9 cellular contexts compared by ENCODE assay signal in genomic region chr9:127395491-127396252, GRCh38. TPM values are rescaled to one million over a fixed set of nuclear protein-coding genes. Genes with fewer than 3 reads are reported as not detected.
DNase-seq lines count a peak whose midpoint lies in the region; ATAC-seq and TF ChIP-seq lines count a peak whose summit lies in the region.
"Had no signal": no experiment of that assay in that cellular context is flagged by ENCODE, and none has a peak within 500 bp of the region (broad histone marks: within the 10 kb centered on the region; RNA-seq: fewer than 3 reads in every experiment).

No MANE protein-coding gene starts in this region.

- H3K4me1 ChIP-seq in naive thymus-derived CD4-positive, alpha-beta T cell (ENCODE audit: control insufficient read depth in 2 of 2, insufficient read depth in 2 of 2, low read length in 2 of 2) = peaks cover 10 to 15% of the 10 kb centered on the region in 2 donors

- TF ChIP-seq CTCF in CD14-positive monocyte (IDR thresholded peaks at IDR 0.05) = no peak

- H3K27ac Mint-ChIP-seq in CD14-positive monocyte (peak overlapping the region in 1 of 7 donors; percentile 30), IgD-negative memory B cell (peak overlapping the region; percentile 16 to 86 (median 65))
- no peak overlapping the region for H3K27ac Mint-ChIP-seq in central memory CD8-positive, alpha-beta T cell (ENCODE audit: low read depth)
- no peak overlapping the region for H3K27ac Mint-ChIP-seq in naive thymus-derived CD4-positive, alpha-beta T cell

- H3K27me3 Mint-ChIP-seq in CD14-positive monocyte (ENCODE audit: low read depth in 3 of 3) = peaks cover 12 to 29% (median 17%) of the 10 kb centered on the region in 3 donors
- H3K27me3 Mint-ChIP-seq in IgD-negative memory B cell = no peaks in the 10 kb centered on the region
- H3K27me3 Mint-ChIP-seq in central memory CD8-positive, alpha-beta T cell = peaks cover 22% of the 10 kb centered on the region
- peaks cover 52 to 80% (median 69%) of the 10 kb centered on the region in 5 donors for H3K27me3 Mint-ChIP-seq in naive thymus-derived CD4-positive, alpha-beta T cell

- intact Hi-C loops in CD14-positive monocyte (cut with micrococcal nuclease) = loop anchor here (2.0 to 5.0 kb wide), 2 partner anchors 55 to 173 kb away; partner anchors contain the start of genes LRSAM1 (in 1 of the 2) and RPL12 (in 1 of the 2)
- intact Hi-C loops in naive thymus-derived CD4-positive, alpha-beta T cell (cut with micrococcal nuclease) = loop anchor here (1.0 to 2.0 kb wide), 3 partner anchors 7 to 171 kb away; partner anchors contain the start of genes LRSAM1 (in 1 of the 2) and RPL12 (in 1 of the 2)

- H3K36me3 ChIP-seq in naive thymus-derived CD4-positive, alpha-beta T cell (ENCODE audit: control insufficient read depth in 2 of 3, insufficient read depth in 3 of 3, low read length in 3 of 3) = no peaks in the 10 kb centered on the region

- no peaks in the 10 kb centered on the region for H3K9me3 ChIP-seq in naive thymus-derived CD4-positive, alpha-beta T cell (ENCODE audit: control insufficient read depth in 2 of 3, low read length in 3 of 3)

- peaks cover 23% of the 10 kb centered on the region for H3K4me1 Mint-ChIP-seq in CD14-positive monocyte
- peaks cover 0 to 4% (median 2%) of the 10 kb centered on the region in 3 donors for H3K4me1 Mint-ChIP-seq in IgD-negative memory B cell
- peaks cover 8% of the 10 kb centered on the region for H3K4me1 Mint-ChIP-seq in central memory CD8-positive, alpha-beta T cell
- H3K4me1 Mint-ChIP-seq in naive thymus-derived CD4-positive, alpha-beta T cell = peaks cover 11 to 26% (median 16%) of the 10 kb centered on the region in 7 donors

- no peak overlapping the region for H3K27ac ChIP-seq in naive thymus-derived CD4-positive, alpha-beta T cell (ENCODE audit: low read depth, low read length)
- H3K27ac ChIP-seq: epithelial cell of prostate had no signal

- no peak overlapping the region for H3K4me3 ChIP-seq in naive thymus-derived CD4-positive, alpha-beta T cell (ENCODE audit: low read length)

- POLR2A ChIA-PET in naive thymus-derived CD4-positive, alpha-beta T cell (lab: Charles Lee) = interaction anchor here (0.9 to 1.8 kb wide), 4 partner anchors 8 to 56 kb away, joined by 3 to 5 read pairs (median 4); partner anchors contain the start of genes LRSAM1 and RPL12

- peaks cover 1 to 54% of the 10 kb centered on the region in 2 donors for H3K27me3 ChIP-seq in naive thymus-derived CD4-positive, alpha-beta T cell (ENCODE audit: control insufficient read depth in 2 of 2, insufficient read depth in 2 of 2, low read length in 2 of 2)

- CTCF ChIA-PET in naive thymus-derived CD4-positive, alpha-beta T cell (lab: Charles Lee) = interaction anchor here (1.9 kb wide), 1 partner anchor 8 kb away, joined by 4 read pairs; no protein-coding TSS in a partner anchor

- H3K36me3 Mint-ChIP-seq in CD14-positive monocyte (peaks cover 0 to 3% of the 10 kb centered on the region in 2 donors), IgD-negative memory B cell (no peaks in the 10 kb centered on the region)
- peaks cover 8% of the 10 kb centered on the region for H3K36me3 Mint-ChIP-seq in central memory CD8-positive, alpha-beta T cell (ENCODE audit: insufficient read depth)
- H3K36me3 Mint-ChIP-seq in naive thymus-derived CD4-positive, alpha-beta T cell = no peaks in the 10 kb centered on the region

- no peak for ATAC-seq in central memory CD8-positive, alpha-beta T cell (replicated peaks; ENCODE audit: extremely low read depth, poor library complexity, severe bottlenecking)
- no peak for ATAC-seq in naive thymus-derived CD4-positive, alpha-beta T cell
- no peak for ATAC-seq in GM19455 (IDR thresholded peaks at IDR 0.05; ENCODE audit: unreplicated experiment)
- no peak for ATAC-seq in HG03025 (IDR thresholded peaks at IDR 0.05; ENCODE audit: low FRiP score, unreplicated experiment)

- H3K9me3 Mint-ChIP-seq in CD14-positive monocyte (peaks cover 0 to 3% (median 0%) of the 10 kb centered on the region in 7 donors), IgD-negative memory B cell (no peaks in the 10 kb centered on the region)
- H3K9me3 Mint-ChIP-seq in central memory CD8-positive, alpha-beta T cell = no peaks in the 10 kb centered on the region
- H3K9me3 Mint-ChIP-seq in naive thymus-derived CD4-positive, alpha-beta T cell = peaks cover 0 to 2% (median 0%) of the 10 kb centered on the region in 11 donors

- H3K4me3 Mint-ChIP-seq in CD14-positive monocyte (peak overlapping the region; percentile 84 to 87), IgD-negative memory B cell (peak overlapping the region; percentile 81 to 92 (median 84))
- peak overlapping the region; percentile 80 for H3K4me3 Mint-ChIP-seq in central memory CD8-positive, alpha-beta T cell
- peak overlapping the region; percentile 8 to 74 (median 54) for H3K4me3 Mint-ChIP-seq in naive thymus-derived CD4-positive, alpha-beta T cell

- DNase-seq in CD14-positive monocyte (ENCODE audit: low spot score) (no peak), NCI-H2029 (lab: John Stamatoyannopoulos, UW) (no peak), EL (no peak)
- DNase-seq in central memory CD8-positive, alpha-beta T cell (ENCODE audit: low spot score in 2 of 2) = no peak
- peak in 1 of 9 donors; percentile 19 for DNase-seq in naive thymus-derived CD4-positive, alpha-beta T cell

RNA-seq across cellular contexts. Expression of gene SLC2A8, which starts 1.3 kb away (rescaled TPM):
- polyA plus RNA-seq in CD14-positive monocyte (1 to 10 TPM; 6.6 to 8.7 TPM), IgD-negative memory B cell (7.8 TPM)
- 1 to 10 TPM in 3 of 5 experiments, under 1 TPM in 2; 0.27 to 4.8 (median 1.3) TPM for total RNA-seq in naive thymus-derived CD4-positive, alpha-beta T cell
- polyA plus RNA-seq in naive thymus-derived CD4-positive, alpha-beta T cell = not detected

RNA-seq across cellular contexts. Expression of gene ZNF79, which starts 28.5 kb away (rescaled TPM):
- polyA plus RNA-seq in CD14-positive monocyte = 1 to 10 TPM; 1.4 to 2.0 TPM
- polyA plus RNA-seq in IgD-negative memory B cell = 8.7 TPM
- 10 to 100 TPM in 3 of 5 experiments, 1 to 10 TPM in 2; 4.8 to 17.8 (median 13.6) TPM for total RNA-seq in naive thymus-derived CD4-positive, alpha-beta T cell
- 10 to 100 TPM in 1 of 2 donors, 1 to 10 TPM in 1; 5.1 to 10.8 TPM for polyA plus RNA-seq in naive thymus-derived CD4-positive, alpha-beta T cell

RNA-seq across cellular contexts. Expression of gene RPL12, which starts 55.5 kb away (rescaled TPM):
- polyA plus RNA-seq in CD14-positive monocyte (100 to 1,000 TPM; 417 to 490 TPM), IgD-negative memory B cell (2,090 TPM)
- total RNA-seq in naive thymus-derived CD4-positive, alpha-beta T cell = 1,000 to 10,000 TPM; 1,005 to 1,932 (median 1,675) TPM
- 1,000 to 10,000 TPM; 1,937 to 1,958 TPM for polyA plus RNA-seq in naive thymus-derived CD4-positive, alpha-beta T cell

RNA-seq across cellular contexts. Expression of gene LRSAM1, which starts 55.6 kb away (rescaled TPM):
- polyA plus RNA-seq in CD14-positive monocyte = 1 to 10 TPM; 6.0 to 8.2 TPM
- polyA plus RNA-seq in IgD-negative memory B cell = 15.7 TPM
- 10 to 100 TPM; 15.1 to 23.3 (median 19.8) TPM for total RNA-seq in naive thymus-derived CD4-positive, alpha-beta T cell
- 1 to 10 TPM; 4.0 to 7.7 TPM for polyA plus RNA-seq in naive thymus-derived CD4-positive, alpha-beta T cell

Comparison
In these comparisons a context has a peak if more than half of its experiments do, and no peak if none do; other contexts are left out.
1. H3K27ac Mint-ChIP-seq: peak in IgD-negative memory B cell (3 of 3); none in central memory CD8-positive, alpha-beta T cell (single experiment) and naive thymus-derived CD4-positive, alpha-beta T cell (0 of 9).
2. Peak in every context shown above with its lines, with median percentiles within 50 percentile points of each other: H3K4me3 Mint-ChIP-seq.